ENCODE assay signal across 25 cellular contexts in genomic region chr2:214135966-214136365, GRCh38.
A peak's percentile ranks its signal among the peaks of the same experiment; 100 is the strongest.
DNase-seq lines count a peak whose midpoint lies in the region; ATAC-seq and TF ChIP-seq lines count a peak whose summit lies in the region.
"Had no signal": no experiment of that assay in that cellular context is flagged by ENCODE, and none has a peak within 500 bp of the region (broad histone marks: within the 10 kb centered on the region; RNA-seq: fewer than 3 reads in every experiment).

No MANE protein-coding gene starts in this region.

- no peak overlapping the region for H3K4me3 ChIP-seq in fibroblast of mammary gland (ENCODE audit: control insufficient read depth, low read depth, low read length)
- H3K4me3 ChIP-seq in smooth muscle cell: no peak overlapping the region
- H3K4me3 ChIP-seq: dorsolateral prefrontal cortex, K562, skin epidermis, suprapubic skin had no signal

- H4K20me1 ChIP-seq in smooth muscle cell (ENCODE audit: low read depth): no peaks in the 10 kb centered on the region

- WGBS in smooth muscle cell (ENCODE audit: low lambda C conversion rate): 90% methylated on average over 1 of the region's 1 CpG

- no peak overlapping the region for H3K4me3 Mint-ChIP-seq in Calu3 (ENCODE audit: low read depth, unreplicated experiment)
- H3K4me3 Mint-ChIP-seq: activated naive CD8-positive, alpha-beta T cell; activated T-helper 17 cell treated with anti-CD3 and anti-CD28 coated beads, Interleukin-2, amount 50 U/mL, for 72 hours; H9; T-helper 2 cell treated with Interferon-gamma antibody and Interleukin-4, amounts not matched to agents 5 μg/mL and 100 μg/mL, for 36 hours had no signal

- no TSS peak for BruUV-seq in Calu3 (replicated peaks; lab: Mats Ljungman, UMichigan)

- no peak overlapping the region for H3K27ac Mint-ChIP-seq in Calu3 (ENCODE audit: unreplicated experiment)
- H3K27ac Mint-ChIP-seq: activated naive CD8-positive, alpha-beta T cell; activated T-helper 17 cell treated with anti-CD3 and anti-CD28 coated beads, Interleukin-2, amount 50 U/mL, for 72 hours; H9; T-helper 2 cell treated with Interferon-gamma antibody and Interleukin-4, amounts not matched to agents 5 μg/mL and 100 μg/mL, for 36 hours had no signal

- H3K9me3 Mint-ChIP-seq in Calu3 (ENCODE audit: low read depth, unreplicated experiment): peaks cover 2% of the 10 kb centered on the region
- H3K9me3 Mint-ChIP-seq: H9; T-helper 2 cell treated with Interferon-gamma antibody and Interleukin-4, amounts not matched to agents 5 μg/mL and 100 μg/mL, for 36 hours had no signal

- no peak overlapping the region for H3K27ac ChIP-seq in RWPE1
- H3K27ac ChIP-seq in smooth muscle cell (ENCODE audit: low read depth): no peak overlapping the region
- H3K27ac ChIP-seq: dorsolateral prefrontal cortex, skin epidermis, suprapubic skin had no signal

- H3K27me3 Mint-ChIP-seq in Calu3 (ENCODE audit: unreplicated experiment): no peaks in the 10 kb centered on the region
- H3K27me3 Mint-ChIP-seq: activated naive CD8-positive, alpha-beta T cell; activated T-helper 17 cell treated with anti-CD3 and anti-CD28 coated beads, Interleukin-2, amount 50 U/mL, for 72 hours had no signal

- no peak overlapping the region for H3K9ac ChIP-seq in smooth muscle cell (ENCODE audit: low read depth)

- H3K9me3 ChIP-seq in smooth muscle cell (replicated peaks; ENCODE audit: low read depth): no peaks in the 10 kb centered on the region
- H3K9me3 ChIP-seq: suprapubic skin had no signal

- H3K36me3 ChIP-seq in smooth muscle cell (ENCODE audit: low read depth): no peaks in the 10 kb centered on the region
- H3K36me3 ChIP-seq: suprapubic skin had no signal

- H3K79me2 ChIP-seq in smooth muscle cell (ENCODE audit: low read depth): no peaks in the 10 kb centered on the region

- H2AFZ ChIP-seq in smooth muscle cell (ENCODE audit: low read depth): no peak overlapping the region

- no peaks in the 10 kb centered on the region for H3K27me3 ChIP-seq in smooth muscle cell (ENCODE audit: low read depth)
- H3K27me3 ChIP-seq: dorsolateral prefrontal cortex, suprapubic skin had no signal

- no peaks in the 10 kb centered on the region for H3K4me1 ChIP-seq in smooth muscle cell (ENCODE audit: low read depth)
- H3K4me1 ChIP-seq: suprapubic skin had no signal

- peaks cover 6% of the 10 kb centered on the region for H3K4me1 Mint-ChIP-seq in Calu3 (ENCODE audit: low read depth, unreplicated experiment)
- H3K4me1 Mint-ChIP-seq: activated T-helper 17 cell treated with anti-CD3 and anti-CD28 coated beads, Interleukin-2, amount 50 U/mL, for 72 hours had no signal

- ATAC-seq in GM19324 (IDR thresholded peaks at IDR 0.05; ENCODE audit: low FRiP score, unreplicated experiment) (no peak), HG02798 (IDR thresholded peaks at IDR 0.05; ENCODE audit: poor library complexity, unreplicated experiment) (no peak)
- ATAC-seq: activated T-helper 17 cell treated with anti-CD3 and anti-CD28 coated beads, Interleukin-2, amount 50 U/mL, for 72 hours; K562; SK-N-SH treated with all-trans-retinoic acid at 6 μM for 48 hours had no signal

- intact Hi-C loops in Calu3 (cut with micrococcal nuclease; ENCODE audit: unreplicated experiment): no loop called here

- no peak for TF ChIP-seq CTCF in Calu3 (IDR thresholded peaks at IDR 0.05; ENCODE audit: unreplicated experiment)
- no peak for TF ChIP-seq CTCF in RWPE1 (conservative IDR thresholded peaks at IDR 0.05; ENCODE audit: low read depth)
- TF ChIP-seq CTCF in fibroblast of mammary gland (conservative IDR thresholded peaks at IDR 0.05; ENCODE audit: control insufficient read depth, insufficient read depth, low read depth, low read length): no peak
- no peak for TF ChIP-seq CTCF in smooth muscle cell (IDR thresholded peaks at IDR 0.05; ENCODE audit: borderline replicate concordance, insufficient read depth, poor library complexity, severe bottlenecking)
- TF ChIP-seq CTCF in GM10248 (IDR thresholded peaks at IDR 0.05; ENCODE audit: control extremely low read depth, extremely low read depth, low read depth, missing control alignments): no peak

- H3F3A ChIP-seq in smooth muscle cell (ENCODE audit: low read depth): no peaks in the 10 kb centered on the region

- H3K4me2 ChIP-seq in smooth muscle cell: no peak overlapping the region

- CTCF ChIA-PET in Calu3 (lab: Charles Lee) (interaction anchor here (0.6 kb wide), 1 partner anchor 1129 kb away, joined by 3 read pairs; no protein-coding TSS in a partner anchor), RWPE1 (lab: Yijun Ruan, JAX) (no interaction called here), GM10248 (lab: Yijun Ruan, JAX) (no interaction called here)

- no peaks in the 10 kb centered on the region for H3K36me3 Mint-ChIP-seq in Calu3 (ENCODE audit: insufficient read depth, unreplicated experiment)
- H3K36me3 Mint-ChIP-seq: activated naive CD8-positive, alpha-beta T cell had no signal

- peak; percentile 8 for DNase-seq in Calu3
- DNase-seq in HCEC 1CT: peak; percentile 71
- peak; percentile 34 for DNase-seq in RWPE1 (ENCODE audit: low spot score)
- DNase-seq in fibroblast of mammary gland (ENCODE audit: low read depth): peak; percentile 35
- no peak for DNase-seq in smooth muscle cell (lab: John Stamatoyannopoulos, UW; ENCODE audit: unreplicated experiment)
- DNase-seq in GM10248 (ENCODE audit: extremely low spot score): no peak
- DNase-seq: activated CD8-positive, alpha-beta memory T cell treated with anti-CD3 and anti-CD28 coated beads, Interleukin-2, amount 50 U/mL, for 48 hours; aorta; dorsolateral prefrontal cortex; foreskin melanocyte; H9; mesendoderm; NCI-H146; NCI-H2171; NCI-H510A treated with DMSO at 0.1 percent for 48 hours; nucleus accumbens had no signal

- POLR2A ChIA-PET in RWPE1 (lab: Yijun Ruan, JAX; ENCODE audit: low non-redundant PET): interaction anchor here (0.7 kb wide), 1 partner anchor 216 kb away, joined by 5 read pairs; no protein-coding TSS in a partner anchor
- POLR2A ChIA-PET in GM10248 (lab: Yijun Ruan, JAX): no interaction called here

Comparison
In these comparisons a context has a peak if more than half of its experiments do, and no peak if none do; other contexts are left out.
1. DNase-seq: peak in Calu3 (single experiment), HCEC 1CT (single experiment), RWPE1 (single experiment) and fibroblast of mammary gland (single experiment); none in smooth muscle cell (single experiment) and GM10248 (single experiment).